19 cellular contexts compared by ENCODE assay signal in the genomic region with DNA sequence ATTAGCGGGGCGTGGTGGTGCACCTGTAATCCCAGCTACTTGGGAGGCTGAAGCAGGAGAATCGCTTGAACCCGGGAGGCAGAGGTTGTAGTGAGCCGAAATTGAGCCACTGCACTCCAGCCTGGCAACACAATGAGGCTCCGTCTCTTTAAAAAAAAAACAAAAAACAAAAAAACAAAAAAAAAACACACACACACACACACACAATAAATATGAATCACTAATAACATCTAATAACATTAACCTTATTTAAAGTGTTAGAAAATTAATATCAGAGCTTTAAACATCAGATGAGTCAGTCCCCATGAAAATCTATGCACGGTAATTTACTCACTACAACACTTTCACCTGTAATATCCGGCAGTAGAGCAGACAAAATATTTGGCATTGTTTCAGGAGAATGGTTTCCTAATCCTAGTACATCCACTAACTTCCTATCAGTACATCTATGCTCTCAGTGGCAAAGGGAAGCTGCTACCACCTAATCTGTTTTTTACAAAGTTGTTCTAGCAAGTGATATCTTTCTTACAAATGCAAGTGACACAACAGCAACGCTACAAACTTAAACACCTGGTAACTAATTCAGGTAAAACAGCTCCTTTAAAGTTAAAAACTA. TPM values are rescaled to one million over a fixed set of nuclear protein-coding genes. Genes with fewer than 3 reads are reported as not detected.
DNase-seq lines count a peak whose midpoint lies in the region; ATAC-seq, FAIRE-seq and TF ChIP-seq lines count a peak whose summit lies in the region.
"Had no signal": no experiment of that assay in that cellular context is flagged by ENCODE, and none has a peak within 500 bp of the region (broad histone marks: within the 10 kb centered on the region; RNA-seq: fewer than 3 reads in every experiment).

No MANE protein-coding gene starts in this region.

- dilution Hi-C loops in endothelial cell of umbilical vein (cut with MboI; ENCODE audit: extremely low pct_ligation_motif_present, low sequenced_read_pairs): no loop called here

- H3K27ac ChIP-seq in PC-9 (no peak overlapping the region), endothelial cell of umbilical vein (ENCODE audit: insufficient read depth, low read depth, low read length) (no peak overlapping the region)
- H3K27ac ChIP-seq: brain microvascular endothelial cell, left ventricle myocardium inferior, stomach had no signal

- FAIRE-seq in endothelial cell of umbilical vein (lab: Jason Lieb, UNC): no peak
- no peak for FAIRE-seq in GM12892 (lab: Jason Lieb, UNC)

- H2AFZ ChIP-seq in PC-9 (no peak overlapping the region), endothelial cell of umbilical vein (ENCODE audit: low read depth, low read length) (no peak overlapping the region)

- H3F3A ChIP-seq in PC-9 (ENCODE audit: insufficient read depth, low read depth): peaks cover 32% of the 10 kb centered on the region

- intact Hi-C loops in PC-9 (cut with micrococcal nuclease; ENCODE audit: unreplicated experiment): no loop called here
- intact Hi-C loops in endothelial cell of umbilical vein (cut with micrococcal nuclease): no loop called here

- TF ChIP-seq POLR2A in endothelial cell of umbilical vein (IDR thresholded peaks at IDR 0.05; ENCODE audit: low read depth, low read length): no peak
- TF ChIP-seq POLR2A in GM12892 (IDR thresholded peaks at IDR 0.05; ENCODE audit: low read depth, low read length): no peak

- POLR2A ChIA-PET in PC-9 (lab: Charles Lee; ENCODE audit: unreplicated experiment): no interaction called here
- POLR2A ChIA-PET in endothelial cell of umbilical vein (lab: Charles Lee): interaction anchor here (0.6 kb wide), 1 partner anchor 30 kb away, joined by 4 read pairs; no protein-coding TSS in a partner anchor

- DNase-seq in GF-D8 (lab: John Stamatoyannopoulos, UW): peak; percentile 24
- peak in 1 of 2 experiments; percentile 69 for DNase-seq in PC-9
- DNase-seq in endothelial cell of umbilical vein (ENCODE audit: low read depth, low spot score): peak; percentile 26
- DNase-seq in omental fat pad (ENCODE audit: low spot score): no peak
- DNase-seq in midbrain (lab: John Stamatoyannopoulos, UW): no peak
- no peak for DNase-seq in NOMO-1 treated with dmso at 0.1 percent for 144 hours (lab: John Stamatoyannopoulos, UW; ENCODE audit: unreplicated experiment)
- DNase-seq in GM12892 (ENCODE audit: insufficient read length): no peak
- DNase-seq: activated CD4-positive, alpha-beta T cell treated with anti-CD3 and anti-CD28 coated beads for 4 hours; activated CD8-positive, alpha-beta memory T cell treated with anti-CD3 and anti-CD28 coated beads, Interleukin-2, amount 10 ng/mL, durations not matched to agents 7 days and 5 days; AML-193; brain microvascular endothelial cell; glutamatergic neuron; left ventricle myocardium inferior; NCI-H1105 treated with DMSO at 0.1 percent for 48 hours; NCI-H526 treated with DMSO at 0.1 percent for 48 hours; retina; SHP77 treated with DMSO at 0.1 percent for 48 hours; stomach had no signal

- no peaks in the 10 kb centered on the region for H3K9me1 ChIP-seq in endothelial cell of umbilical vein (replicated peaks; ENCODE audit: control insufficient read depth, extremely low read depth, insufficient read depth, low read length)

- H3K4me3 ChIP-seq in PC-9 (no peak overlapping the region), endothelial cell of umbilical vein (replicated peaks in 1 of 3; ENCODE audit: insufficient read depth in 1 of 3, low read depth in 1 of 3, low read length in 3 of 3) (no peak overlapping the region)
- H3K4me3 ChIP-seq: left ventricle myocardium inferior, stomach had no signal

- BruUV-seq in PC-9 (replicated peaks; lab: Mats Ljungman, UMichigan): no TSS peak
- BruUV-seq in endothelial cell of umbilical vein (replicated peaks; lab: Mats Ljungman, UMichigan): no TSS peak

- H3K36me3 ChIP-seq in PC-9 (ENCODE audit: low read depth): no peaks in the 10 kb centered on the region
- H3K36me3 ChIP-seq in endothelial cell of umbilical vein (ENCODE audit: control insufficient read depth in 2 of 2, extremely low read depth in 1 of 2, insufficient read depth in 2 of 2, low read length in 2 of 2): no peaks in the 10 kb centered on the region
- H3K36me3 ChIP-seq: brain microvascular endothelial cell, left ventricle myocardium inferior, stomach had no signal

- peak; percentile 66 for ATAC-seq in omental fat pad (ENCODE audit: low FRiP score)
- ATAC-seq: activated CD8-positive, alpha-beta memory T cell treated with anti-CD3 and anti-CD28 coated beads, Interleukin-2, amount 10 ng/mL, durations not matched to agents 7 days and 5 days; activated T-helper 17 cell treated with anti-CD3 and anti-CD28 coated beads, Interleukin-2, amount 50 U/mL, for 72 hours had no signal

- TF ChIP-seq CTCF in PC-9 (conservative IDR thresholded peaks at IDR 0.05) (no peak), endothelial cell of umbilical vein (IDR thresholded peaks at IDR 0.05; ENCODE audit: extremely low read depth in 1 of 2, insufficient read depth in 1 of 2, low read depth in 1 of 2, low read length in 2 of 2) (no peak), omental fat pad (IDR thresholded peaks at IDR 0.05) (no peak)

- H3K9me3 ChIP-seq in PC-9 (ENCODE audit: insufficient read depth, low read depth): no peaks in the 10 kb centered on the region
- no peaks in the 10 kb centered on the region for H3K9me3 ChIP-seq in endothelial cell of umbilical vein (replicated peaks; ENCODE audit: control insufficient read depth, insufficient read depth, low read length)
- H3K9me3 ChIP-seq: left ventricle myocardium inferior, stomach had no signal

- H3K27me3 ChIP-seq in PC-9 (ENCODE audit: insufficient read depth, low read depth) (no peaks in the 10 kb centered on the region), endothelial cell of umbilical vein (ENCODE audit: control insufficient read depth in 2 of 2, insufficient read depth in 2 of 2, low read length in 2 of 2) (no peaks in the 10 kb centered on the region)
- H3K27me3 ChIP-seq: brain microvascular endothelial cell, stomach had no signal

- no peaks in the 10 kb centered on the region for H3K9me2 ChIP-seq in PC-9 (ENCODE audit: insufficient read depth)

- H4K20me1 ChIP-seq in PC-9 (ENCODE audit: insufficient read depth): peaks cover 69% of the 10 kb centered on the region
- H4K20me1 ChIP-seq in endothelial cell of umbilical vein (replicated peaks; ENCODE audit: control insufficient read depth, extremely low read depth, insufficient read depth, low read length): peaks cover 26% of the 10 kb centered on the region

- no peak overlapping the region for H3K9ac ChIP-seq in endothelial cell of umbilical vein (replicated peaks; ENCODE audit: extremely low read depth, insufficient read depth, low read length)

- H3K79me2 ChIP-seq in PC-9 (ENCODE audit: low read depth) (peaks cover 100% of the 10 kb centered on the region), endothelial cell of umbilical vein (ENCODE audit: control insufficient read depth, insufficient read depth, low read length) (peaks cover 89% of the 10 kb centered on the region)

- CTCF ChIA-PET in PC-9 (lab: Charles Lee): interaction anchor here (0.7 kb wide), 1 partner anchor 289 kb away, joined by 5 read pairs; no protein-coding TSS in a partner anchor
- CTCF ChIA-PET in endothelial cell of umbilical vein (lab: Charles Lee): interaction anchor here (0.7 to 1.4 kb wide), 6 partner anchors 10 to 165 kb away, joined by 3 to 8 read pairs (median 4); no protein-coding TSS in a partner anchor

- 0 out of 2 replicates have a peak overlapping the region, but pooled peaks have one; percentile 17 for H3K4me2 ChIP-seq in PC-9
- H3K4me2 ChIP-seq in endothelial cell of umbilical vein (ENCODE audit: insufficient read depth, low read length): peak overlapping the region; percentile 55

- H3K4me1 ChIP-seq in PC-9 (replicated peaks; ENCODE audit: insufficient read depth) (peaks cover 13% of the 10 kb centered on the region; the same call in 1 of the 2 replicates), endothelial cell of umbilical vein (ENCODE audit: control insufficient read depth, extremely low read depth, insufficient read depth, low read length) (peaks cover 25% of the 10 kb centered on the region)

TF ChIP-seq in endothelial cell of umbilical vein, 7 proteins besides CTCF, POLR2A, EP300 and RAD21:
- TF ChIP-seq MYC (IDR thresholded peaks at IDR 0.05; ENCODE audit: low read depth, low read length): no peak
- TF ChIP-seq JUN (IDR thresholded peaks at IDR 0.05; ENCODE audit: borderline replicate concordance, insufficient read depth, insufficient read length, low read depth): no peak
- no peak for TF ChIP-seq GATA2 (IDR thresholded peaks at IDR 0.05; ENCODE audit: insufficient read depth, insufficient read length, low read depth, low read length)
- TF ChIP-seq EZH2 (IDR thresholded peaks at IDR 0.05; ENCODE audit: borderline replicate concordance, low read depth, low read length, severe bottlenecking): no peak
- TF ChIP-seq FOS (IDR thresholded peaks at IDR 0.05; ENCODE audit: borderline replicate concordance, insufficient read depth, low read length): no peak
- TF ChIP-seq, protein P1, sequence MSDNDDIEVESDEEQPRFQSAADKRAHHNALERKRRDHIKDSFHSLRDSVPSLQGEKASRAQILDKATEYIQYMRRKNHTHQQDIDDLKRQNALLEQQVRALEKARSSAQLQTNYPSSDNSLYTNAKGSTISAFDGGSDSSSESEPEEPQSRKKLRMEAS (IDR thresholded peaks at IDR 0.05; ENCODE audit: insufficient read depth, insufficient read length): no peak
- no peak for TF ChIP-seq POLR2AphosphoS5 (IDR thresholded peaks at IDR 0.05; ENCODE audit: insufficient read depth, low read depth, low read length)

RNA-seq across cellular contexts. Expression of a gene that starts 36.2 kb away (rescaled TPM):
- total RNA-seq in PC-9 (2021) (89.5 and 101 TPM in 2 replicates), endothelial cell of umbilical vein (82.7 and 93.6 TPM in 2 replicates), omental fat pad (100 to 1,000 TPM; 153 to 251 (median 194) TPM)
- 22.7 and 27.4 TPM in 2 replicates for polyA plus RNA-seq in endothelial cell of umbilical vein
- 20.3 and 20.7 TPM in 2 replicates for polyA plus RNA-seq in endothelial cell of umbilical vein (2011; cell fraction: cytosol; rRNA removed)
- polyA plus RNA-seq in endothelial cell of umbilical vein (2011; cell fraction: nucleus; rRNA removed): 102 and 124 TPM in 2 replicates
- 27.6 and 36.3 TPM in 2 replicates for polyA plus RNA-seq in endothelial cell of umbilical vein (2012)
- polyA minus RNA-seq in endothelial cell of umbilical vein: 170 and 191 TPM in 2 replicates
- polyA minus RNA-seq in endothelial cell of umbilical vein (2011; cell fraction: cytosol; rRNA and poly(A)+ RNA removed): 28.2 TPM
- 380 and 552 TPM in 2 replicates for polyA minus RNA-seq in endothelial cell of umbilical vein (2011; cell fraction: nucleus; rRNA and poly(A)+ RNA removed)
- 26.8 TPM for polyA plus RNA-seq in GM12892 (2012; ENCODE audit: missing spikeins)

Comparison
In these comparisons a context has a peak if more than half of its experiments do, and no peak if none do; other contexts are left out.
1. DNase-seq: peak in GF-D8 (single experiment) and endothelial cell of umbilical vein (single experiment); none in omental fat pad (single experiment), midbrain (single experiment), NOMO-1 treated with dmso at 0.1 percent for 144 hours (single experiment) and GM12892 (single experiment).